ENCODE assay signal across 19 cellular contexts in genomic region chr7:130454959-130455358, GRCh38. TPM values are rescaled to one million over a fixed set of nuclear protein-coding genes. Genes with fewer than 3 reads are reported as not detected.
A peak's percentile ranks its signal among the peaks of the same experiment; 100 is the strongest.
DNase-seq lines count a peak whose midpoint lies in the region; FAIRE-seq and TF ChIP-seq lines count a peak whose summit lies in the region.
"Had no signal": no experiment of that assay in that cellular context is flagged by ENCODE, and none has a peak within 500 bp of the region (broad histone marks: within the 10 kb centered on the region; RNA-seq: fewer than 3 reads in every experiment).

No MANE protein-coding gene starts in this region.

- no peaks in the 10 kb centered on the region for H3K79me2 ChIP-seq in GM23248 (ENCODE audit: insufficient read depth)

- H3K27ac ChIP-seq in GM23248, result no peak overlapping the region

- peaks cover 6% of the 10 kb centered on the region for H3K36me3 Mint-ChIP-seq in activated CD4-positive, alpha-beta memory T cell treated with anti-CD3 and anti-CD28 coated beads for 36 hours

- H2AFZ ChIP-seq in GM23248, result no peak overlapping the region

- H3K9ac ChIP-seq in GM23248, result no peak overlapping the region

- H3F3A ChIP-seq in GM23248 (ENCODE audit: insufficient read depth), result no peaks in the 10 kb centered on the region

- H3K4me2 ChIP-seq in GM23248 (ENCODE audit: unreplicated experiment), result no peak overlapping the region

- H3K27me3 Mint-ChIP-seq in activated CD4-positive, alpha-beta memory T cell treated with anti-CD3 and anti-CD28 coated beads for 36 hours, result no peaks in the 10 kb centered on the region

- H3K36me3 ChIP-seq in bronchial epithelial cell (ENCODE audit: control insufficient read depth, insufficient read depth, low read length) (no peaks in the 10 kb centered on the region), GM23248 (ENCODE audit: low read depth) (no peaks in the 10 kb centered on the region)
- H3K36me3 ChIP-seq: HAP-1 had no signal

- DNase-seq in Daoy (ENCODE audit: low read depth) (peak; percentile 21), GM12891 (ENCODE audit: insufficient read length, low spot score) (no peak), GM19239 (ENCODE audit: insufficient read length, low spot score) (no peak), bronchial epithelial cell (ENCODE audit: low read depth) (peak; percentile 23), NCI-H524 treated with DMSO at 0.1 percent for 48 hours (lab: John Stamatoyannopoulos, UW) (no peak), GM23248 (no peak)
- no peak for DNase-seq in activated CD4-positive, alpha-beta memory T cell treated with anti-CD3 and anti-CD28 coated beads for 36 hours
- no peak for DNase-seq in stimulated activated CD4-positive, alpha-beta T cell treated with anti-CD3 and anti-CD28 coated beads, Interleukin-1b, Interleukin-23, amount 100 ng/mL, for 48 hours
- DNase-seq: C1 segment of cervical spinal cord; Calu3; CD4-positive, alpha-beta memory T cell; COR-L47; DMS53; DMS79 treated with DMSO at 0.1 percent for 48 hours; GOT3 had no signal

- in situ Hi-C loops in GM23248 (cut with MboI), result no loop called here

- H4K20me1 ChIP-seq in GM23248 (ENCODE audit: insufficient read depth), result no peaks in the 10 kb centered on the region

- peaks cover 10% of the 10 kb centered on the region for H3K9me3 Mint-ChIP-seq in activated CD4-positive, alpha-beta memory T cell treated with anti-CD3 and anti-CD28 coated beads for 36 hours

- POLR2A ChIA-PET in activated CD4-positive, alpha-beta memory T cell treated with anti-CD3 and anti-CD28 coated beads for 36 hours (lab: Charles Lee), result no interaction called here

- no peak for TF ChIP-seq CTCF in bronchial epithelial cell (IDR thresholded peaks at IDR 0.05; ENCODE audit: insufficient read depth, low read length, severe bottlenecking)

- H3K4me3 ChIP-seq in bronchial epithelial cell (ENCODE audit: low read depth, low read length) (no peak overlapping the region), GM23248 (no peak overlapping the region)
- H3K4me3 ChIP-seq: HAP-1 had no signal

- CTCF ChIA-PET in activated CD4-positive, alpha-beta memory T cell treated with anti-CD3 and anti-CD28 coated beads for 36 hours (lab: Charles Lee), result no interaction called here

- H3K4me1 ChIP-seq in GM23248 (ENCODE audit: insufficient read depth), result no peaks in the 10 kb centered on the region
- H3K4me1 ChIP-seq: HAP-1 had no signal

- WGBS in GM23248 (ENCODE audit: low coverage in 1 of 2, low lambda C conversion rate in 2 of 2, missing lambda C conversion rate in 2 of 2), 2 experiments, result 74 to 76% methylated on average over 2 of the region's 2 CpGs

- H3K4me1 Mint-ChIP-seq in activated CD4-positive, alpha-beta memory T cell treated with anti-CD3 and anti-CD28 coated beads for 36 hours (ENCODE audit: low read depth), result peaks cover 12% of the 10 kb centered on the region

- intact Hi-C loops in activated CD4-positive, alpha-beta memory T cell treated with anti-CD3 and anti-CD28 coated beads for 36 hours (cut with micrococcal nuclease), result no loop called here

- no peaks in the 10 kb centered on the region; the same call in 1 of the 2 replicates for H3K9me2 ChIP-seq in GM23248 (ENCODE audit: insufficient read depth)

- no peaks in the 10 kb centered on the region for H3K9me3 ChIP-seq in GM23248 (ENCODE audit: low read depth)

- H3K27me3 ChIP-seq in bronchial epithelial cell (ENCODE audit: control insufficient read depth, insufficient read depth, low read length), result no peaks in the 10 kb centered on the region
- H3K27me3 ChIP-seq in GM23248 (replicated peaks; ENCODE audit: insufficient read depth), result no peaks in the 10 kb centered on the region

- FAIRE-seq in GM12891 (lab: Jason Lieb, UNC) (peak; percentile 9), GM19239 (lab: Jason Lieb, UNC) (peak; percentile 65), bronchial epithelial cell (lab: Jason Lieb, UNC) (no peak)
- FAIRE-seq: G401.6, H54 had no signal

- H3K27ac Mint-ChIP-seq in activated CD4-positive, alpha-beta memory T cell treated with anti-CD3 and anti-CD28 coated beads for 36 hours, result no peak overlapping the region
- H3K27ac Mint-ChIP-seq: CD4-positive, alpha-beta memory T cell had no signal

- TF ChIP-seq POLR2A in GM12891 (IDR thresholded peaks at IDR 0.05; ENCODE audit: low read depth, low read length), result no peak

- H3K4me3 Mint-ChIP-seq in activated CD4-positive, alpha-beta memory T cell treated with anti-CD3 and anti-CD28 coated beads for 36 hours, result no peak overlapping the region
- H3K4me3 Mint-ChIP-seq: CD4-positive, alpha-beta memory T cell had no signal

TF ChIP-seq in GM12891, 5 proteins besides CTCF, POLR2A, EP300 and RAD21:
- no peak for TF ChIP-seq POU2F2 (IDR thresholded peaks at IDR 0.05; ENCODE audit: low read depth, low read length)
- no peak for TF ChIP-seq SPI1 (IDR thresholded peaks at IDR 0.05; ENCODE audit: low read depth, low read length)
- no peak for TF ChIP-seq TAF1 (IDR thresholded peaks at IDR 0.05; ENCODE audit: low read depth, low read length)
- TF ChIP-seq POLR2AphosphoS5 (IDR thresholded peaks at IDR 0.05; ENCODE audit: low read depth, low read length), result no peak
- no peak for TF ChIP-seq PAX5 (IDR thresholded peaks at IDR 0.05; ENCODE audit: insufficient read depth, low read length, severe bottlenecking)

RNA-seq across cellular contexts. Expression of gene CEP41, which starts 14.1 kb away (rescaled TPM):
- 33.1 and 43.9 TPM in 2 replicates for total RNA-seq in Daoy (2014; rRNA removed; shearing (Covaris generic))
- polyA plus RNA-seq in GM12891 (2012; ENCODE audit: low read depth, missing spikeins), result 7.8 TPM
- 3.1 and 4.2 TPM in 2 replicates for total RNA-seq in bronchial epithelial cell
- total RNA-seq in activated CD4-positive, alpha-beta memory T cell treated with anti-CD3 and anti-CD28 coated beads for 36 hours, result 10 to 100 TPM; 14.0 to 16.4 TPM
- total RNA-seq in GM23248 (2014; rRNA removed; shearing (Covaris generic)), result 8.1 and 18.3 TPM in 2 replicates
- polyA plus RNA-seq in GM23248 (2016; fragmentation: Nextera tagmentation; extraction: Ambion mirVana), result 32.3 and 33.9 TPM in 2 replicates

RNA-seq across cellular contexts. Expression of gene MEST, which starts 36.9 kb away (rescaled TPM):
- 566 and 568 TPM in 2 replicates for total RNA-seq in Daoy (2014; rRNA removed; shearing (Covaris generic))
- polyA plus RNA-seq in GM12891 (2012; ENCODE audit: low read depth, missing spikeins), result 18.0 TPM
- total RNA-seq in bronchial epithelial cell, result 6.4 and 11.8 TPM in 2 replicates
- 1 to 10 TPM in 1 of 2 experiments, under 1 TPM in 1; 0.83 to 1.0 TPM for total RNA-seq in activated CD4-positive, alpha-beta memory T cell treated with anti-CD3 and anti-CD28 coated beads for 36 hours
- 7.5 and 12.6 TPM in 2 replicates for total RNA-seq in GM23248 (2014; rRNA removed; shearing (Covaris generic))
- 8.5 and 9.1 TPM in 2 replicates for polyA plus RNA-seq in GM23248 (2016; fragmentation: Nextera tagmentation; extraction: Ambion mirVana)
- total RNA-seq: A172 had no signal

Comparison
In these comparisons a context has a peak if more than half of its experiments do, and no peak if none do; other contexts are left out.
1. DNase-seq: peak in Daoy (single experiment) and bronchial epithelial cell (single experiment); none in GM12891 (single experiment), GM19239 (single experiment), activated CD4-positive, alpha-beta memory T cell treated with anti-CD3 and anti-CD28 coated beads for 36 hours (single experiment), NCI-H524 treated with DMSO at 0.1 percent for 48 hours (single experiment), stimulated activated CD4-positive, alpha-beta T cell treated with anti-CD3 and anti-CD28 coated beads, Interleukin-1b, Interleukin-23, amount 100 ng/mL, for 48 hours (single experiment) and GM23248 (single experiment).
2. RNA of gene MEST, which starts 36.9 kb away (total RNA-seq): 566 to 568 TPM in Daoy; 7.5 to 12.6 TPM in GM23248, 6.4 to 11.8 TPM in bronchial epithelial cell and 0.83 to 1.0 TPM in activated CD4-positive, alpha-beta memory T cell treated with anti-CD3 and anti-CD28 coated beads for 36 hours; every median in the first group is over 10 times any median in the second.